ENCODE assay signal across 8 cellular contexts in genomic region chr2:231199219-231199618, GRCh38. TPM values are rescaled to one million over a fixed set of nuclear protein-coding genes. Genes with fewer than 3 reads are reported as not detected.
DNase-seq lines count a peak whose midpoint lies in the region; ATAC-seq, FAIRE-seq and TF ChIP-seq lines count a peak whose summit lies in the region.

No MANE protein-coding gene starts in this region.

- peak overlapping the region; percentile 32 for H2AK5ac ChIP-seq in mesendoderm (ENCODE audit: low read length)

- H3K27ac Mint-ChIP-seq in HFFc6, result peak overlapping the region; percentile 85
- peak overlapping the region; percentile 91 to 97 (median 95) for H3K27ac Mint-ChIP-seq in brain

- H3K4me2 ChIP-seq in A549 (peak overlapping the region; percentile 83), mesendoderm (ENCODE audit: low read length) (peak overlapping the region; percentile 89)

- no peak overlapping the region for H3K18ac ChIP-seq in mesendoderm (ENCODE audit: low read length)

- peak overlapping the region; percentile 85 for H3K4me3 ChIP-seq in A549
- H3K4me3 ChIP-seq in mesendoderm (ENCODE audit: low read length), result peak overlapping the region; percentile 78

- H3K27me3 Mint-ChIP-seq in HFFc6 (ENCODE audit: insufficient read depth) (no peaks in the 10 kb centered on the region; the same call in 1 of the 2 replicates), brain (peaks cover 22% of the 10 kb centered on the region)

- H3K36me3 Mint-ChIP-seq in HFFc6 (ENCODE audit: low read depth) (peaks cover 19% of the 10 kb centered on the region), brain (peaks cover 15% of the 10 kb centered on the region)

- H3K9me3 Mint-ChIP-seq in HFFc6 (no peaks in the 10 kb centered on the region), brain (peaks cover 0 to 3% (median 0%) of the 10 kb centered on the region in 5 experiments)

- H3K4me3 Mint-ChIP-seq in HFFc6 (peak overlapping the region; percentile 94), brain (peak overlapping the region; percentile 94 to 97 (median 97))

- H2BK120ac ChIP-seq in mesendoderm (ENCODE audit: low read depth, low read length), result no peak overlapping the region

- no peak for ATAC-seq in A549
- ATAC-seq in HG03457 (IDR thresholded peaks at IDR 0.05; ENCODE audit: unreplicated experiment), result no peak
- no peak for ATAC-seq in HG03139 (IDR thresholded peaks at IDR 0.05; ENCODE audit: unreplicated experiment)
- ATAC-seq in GM19324 (IDR thresholded peaks at IDR 0.05; ENCODE audit: low FRiP score, unreplicated experiment), result no peak

- CTCF ChIA-PET in A549 (lab: Yijun Ruan, JAX), result interaction anchor here (1.2 to 1.6 kb wide), 5 partner anchors 26 to 142 kb away, joined by 3 to 6 read pairs (median 3); no protein-coding TSS in a partner anchor

- no peak for TF ChIP-seq EP300 in A549 (IDR thresholded peaks at IDR 0.05)

- H4K8ac ChIP-seq in mesendoderm (ENCODE audit: low read depth, low read length), result no peak overlapping the region

- H2BK5ac ChIP-seq in mesendoderm (ENCODE audit: low read length), result no peak overlapping the region

- TF ChIP-seq CTCF in A549 (IDR thresholded peaks at IDR 0.05), result no peak
- no peak for TF ChIP-seq CTCF in HFFc6 (IDR thresholded peaks at IDR 0.05)
- TF ChIP-seq CTCF in brain (conservative IDR thresholded peaks at IDR 0.05), result no peak

- H3K79me1 ChIP-seq in mesendoderm (ENCODE audit: low read length), result peaks cover 6% of the 10 kb centered on the region

- no peak for TF ChIP-seq RAD21 in A549 (conservative IDR thresholded peaks at IDR 0.05 in 1 of 2, IDR thresholded peaks at IDR 0.05 in 1 of 2)

- POLR2A ChIA-PET in A549 (lab: Yijun Ruan, JAX), result interaction anchor here (1.7 kb wide), 1 partner anchor 13 kb away, joined by 3 read pairs; no protein-coding TSS in a partner anchor

- no peak overlapping the region for H2BK15ac ChIP-seq in mesendoderm (replicated peaks; ENCODE audit: low read depth)

- H3K79me2 ChIP-seq in mesendoderm (ENCODE audit: control insufficient read depth, insufficient read depth, low read length), result peaks cover 3% of the 10 kb centered on the region

- H3K56ac ChIP-seq in mesendoderm (ENCODE audit: low read length), result peak overlapping the region; percentile 87

- DNase-seq in A549 (ENCODE audit: low read depth in 1 of 2, low spot score in 1 of 2) (no peak), HFFc6 (peak; percentile 36), mesendoderm (no peak)
- no peak for DNase-seq in stimulated activated naive CD4-positive, alpha-beta T cell (lab: John Stamatoyannopoulos, UW)

- no peak overlapping the region for H3K23ac ChIP-seq in mesendoderm (ENCODE audit: low read length)

- WGBS in A549 (ENCODE audit: missing lambda C conversion rate), result 68% methylated on average over 5 of the region's 5 CpGs
- WGBS in mesendoderm (ENCODE audit: extremely low coverage, insufficient coverage, low lambda C conversion rate), result no CpG with 5 or more reads among the region's 5 CpGs

- no peak for FAIRE-seq in A549 (lab: Jason Lieb, UNC)

- H3K27ac ChIP-seq in A549, result peak overlapping the region; percentile 87 to 92
- H3K27ac ChIP-seq in mesendoderm (ENCODE audit: low read depth, low read length), result no peak overlapping the region

- peaks cover 37% of the 10 kb centered on the region for H3K4me1 Mint-ChIP-seq in HFFc6 (ENCODE audit: low read depth)
- H3K4me1 Mint-ChIP-seq in brain, result peaks cover 34% of the 10 kb centered on the region

- no peaks in the 10 kb centered on the region for H3K27me3 ChIP-seq in mesendoderm (ENCODE audit: insufficient read depth, low read length, poor library complexity)

- no peak overlapping the region for H4K5ac ChIP-seq in mesendoderm (ENCODE audit: low read length)

- no peaks in the 10 kb centered on the region for H3K9me3 ChIP-seq in A549

- no peak overlapping the region for H3K4ac ChIP-seq in mesendoderm (ENCODE audit: low read depth, low read length)

- peak overlapping the region; percentile 89 for H3K9ac ChIP-seq in mesendoderm (ENCODE audit: low read length)

- no peak for TF ChIP-seq POLR2A in A549 (IDR thresholded peaks at IDR 0.05; ENCODE audit: low read length)

- H3K4me1 ChIP-seq in A549 (peaks cover 14% of the 10 kb centered on the region), mesendoderm (ENCODE audit: control insufficient read depth, low read depth, low read length) (peaks cover 6% of the 10 kb centered on the region)

- peaks cover 2% of the 10 kb centered on the region for H3K36me3 ChIP-seq in mesendoderm (ENCODE audit: control insufficient read depth, insufficient read depth, low read length)

TF ChIP-seq in A549, 52 proteins besides CTCF, POLR2A, EP300 and RAD21:
- TF ChIP-seq USF2 (IDR thresholded peaks at IDR 0.05) (no peak), BCL3 (IDR thresholded peaks at IDR 0.05) (no peak), GATA3 (IDR thresholded peaks at IDR 0.05; ENCODE audit: borderline replicate concordance) (no peak)

RNA-seq across cellular contexts. Expression of gene ARMC9, which starts 0.8 kb away (rescaled TPM):
- polyA plus RNA-seq in A549 (2011; rRNA removed) (13.1 and 14.1 TPM in 2 replicates), A549 (2017; fragmentation: RNase III; extraction: RNeasy Plus Mini Kit Qiagen cat#74134 plus additional on column Dnase treatment) (11.7 to 13.3 TPM (median 12.0 TPM) in 3 replicates), brain (ENCODE audit: insufficient read depth, low read depth, low replicate concordance) (11.3 TPM)
- polyA plus RNA-seq in A549 (2012; cell fraction: cytosol; rRNA removed), result 17.6 and 19.0 TPM in 2 replicates
- polyA plus RNA-seq in A549 (2012; cell fraction: nucleus; rRNA removed), result 21.5 and 24.3 TPM in 2 replicates
- 23.2 and 25.3 TPM in 2 replicates for polyA minus RNA-seq in A549 (2011; rRNA and poly(A)+ RNA removed)
- 10 to 100 TPM; 49.3 to 93.2 (median 55.7) TPM for total RNA-seq in HFFc6 (2021; fragmentation: NEBNext Ultra II Directional; extraction: Animal tissue kit (Norgen Biotek cat#: 25700))
- 19.5 TPM for polyA plus RNA-seq in mesendoderm (2013, experiment 1 of 2)
- 20.4 TPM for polyA plus RNA-seq in mesendoderm (2013, experiment 2 of 2)
